ENCODE assay signal across 30 cellular contexts in genomic region chr1:180639871-180640270, GRCh38.
"Had no signal": no experiment of that assay in that cellular context is flagged by ENCODE, and none has a peak within 500 bp of the region (broad histone marks: within the 10 kb centered on the region; RNA-seq: fewer than 3 reads in every experiment).

No MANE protein-coding gene starts in this region.

- H3K36me3 ChIP-seq: adrenal gland, ascending aorta, gastroesophageal sphincter, thoracic aorta, WERI-Rb-1 had no signal

- H3K4me3 Mint-ChIP-seq: activated CD4-positive, alpha-beta memory T cell treated with anti-CD3 and anti-CD28 coated beads for 36 hours; activated CD4-positive, alpha-beta T cell treated with anti-CD3 and anti-CD28 coated beads, Interleukin-2, amount 10 ng/mL, durations not matched to agents 24 days and 14 days; activated naive CD4-positive, alpha-beta T cell treated with anti-CD3 and anti-CD28 coated beads for 36 hours; activated naive CD8-positive, alpha-beta T cell treated with anti-CD3 and anti-CD28 coated beads for 36 hours; activated T-helper 1 cell treated with anti-CD3 and anti-CD28 coated beads, Interleukin-12 subunit alpha, Interleukin-12 subunit beta, Interleukin-2, Interleukin-4 antibody, amounts not matched to agents 30 ng/mL and 10 ng/mL and 1 ng/mL, durations not matched to agents 14 hours and 24 hours and 36 hours; brain; immature natural killer cell; natural killer cell treated with Interleukin-12 subunit alpha and Interleukin-12 subunit beta and Interleukin-15 and Interleukin-18, amount 100 ng/mL, for 72 hours; stimulated activated effector memory CD8-positive, alpha-beta T cell treated with anti-CD3 and anti-CD28 coated beads, Interleukin-12 subunit alpha, Interleukin-12 subunit beta, amount 100 ng/mL, for 72 hours; stimulated activated naive CD8-positive, alpha-beta T cell treated with anti-CD3 and anti-CD28 coated beads, Interleukin-15, Interleukin-2, amounts not matched to agents 100 ng/mL and 50 ng/mL, for 24 hours; T-helper 1 cell treated with Interleukin-12 subunit alpha and Interleukin-12 subunit beta and Interleukin-4 antibody, amounts not matched to agents 30 μg/mL and 1 μg/mL, for 36 hours had no signal

- H3K27me3 Mint-ChIP-seq: activated CD4-positive, alpha-beta memory T cell treated with anti-CD3 and anti-CD28 coated beads for 36 hours; activated CD4-positive, alpha-beta T cell treated with anti-CD3 and anti-CD28 coated beads, Interleukin-2, amount 10 ng/mL, durations not matched to agents 24 days and 14 days; activated naive CD8-positive, alpha-beta T cell treated with anti-CD3 and anti-CD28 coated beads for 36 hours; brain; natural killer cell treated with Interleukin-12 subunit alpha and Interleukin-12 subunit beta and Interleukin-15 and Interleukin-18, amount 100 ng/mL, for 72 hours; stimulated activated naive CD8-positive, alpha-beta T cell treated with anti-CD3 and anti-CD28 coated beads, Interleukin-15, Interleukin-2, amounts not matched to agents 100 ng/mL and 50 ng/mL, for 24 hours had no signal

- H3K27ac Mint-ChIP-seq: activated CD4-positive, alpha-beta memory T cell treated with anti-CD3 and anti-CD28 coated beads for 36 hours; activated CD4-positive, alpha-beta T cell treated with anti-CD3 and anti-CD28 coated beads, Interleukin-2, amount 10 ng/mL, durations not matched to agents 24 days and 14 days; activated naive CD4-positive, alpha-beta T cell treated with anti-CD3 and anti-CD28 coated beads for 36 hours; activated naive CD8-positive, alpha-beta T cell treated with anti-CD3 and anti-CD28 coated beads for 36 hours; activated T-helper 1 cell treated with anti-CD3 and anti-CD28 coated beads, Interleukin-12 subunit alpha, Interleukin-12 subunit beta, Interleukin-2, Interleukin-4 antibody, amounts not matched to agents 30 ng/mL and 10 ng/mL and 1 ng/mL, durations not matched to agents 14 hours and 24 hours and 36 hours; brain; immature natural killer cell; natural killer cell treated with Interleukin-12 subunit alpha and Interleukin-12 subunit beta and Interleukin-15 and Interleukin-18, amount 100 ng/mL, for 72 hours; stimulated activated effector memory CD8-positive, alpha-beta T cell treated with anti-CD3 and anti-CD28 coated beads, Interleukin-12 subunit alpha, Interleukin-12 subunit beta, amount 100 ng/mL, for 72 hours; stimulated activated naive CD8-positive, alpha-beta T cell treated with anti-CD3 and anti-CD28 coated beads, Interleukin-15, Interleukin-2, amounts not matched to agents 100 ng/mL and 50 ng/mL, for 24 hours; T-helper 1 cell treated with Interleukin-12 subunit alpha and Interleukin-12 subunit beta and Interleukin-4 antibody, amounts not matched to agents 30 μg/mL and 1 μg/mL, for 36 hours had no signal

- H3K9me3 ChIP-seq: adrenal gland, ascending aorta, gastroesophageal sphincter, mucosa of descending colon, thoracic aorta had no signal

- H3K4me3 ChIP-seq: adrenal gland, ascending aorta, gastroesophageal sphincter, lung, mucosa of descending colon, thoracic aorta had no signal

- H3K27ac ChIP-seq: adrenal gland, ascending aorta, gastroesophageal sphincter, thoracic aorta, WERI-Rb-1 had no signal

- DNase-seq: activated CD4-positive, alpha-beta memory T cell treated with anti-CD3 and anti-CD28 coated beads for 36 hours; activated CD4-positive, alpha-beta T cell treated with anti-CD3 and anti-CD28 coated beads, Interleukin-2, amount 10 ng/mL, durations not matched to agents 24 days and 14 days; activated CD8-positive, alpha-beta memory T cell treated with anti-CD3 and anti-CD28 coated beads, Interleukin-2, amount 50 U/mL, for 4 hours; activated effector memory CD4-positive, alpha-beta T cell treated with anti-CD3 and anti-CD28 coated beads, Interleukin-2, amount 50 U/mL, for 16 hours; activated naive CD4-positive, alpha-beta T cell treated with anti-CD3 and anti-CD28 coated beads for 36 hours; activated naive CD8-positive, alpha-beta T cell treated with anti-CD3 and anti-CD28 coated beads for 36 hours; activated T-cell treated with anti-CD3 and anti-CD28 coated beads, Interleukin-2, amount 50 U/mL, for 1 hour; adrenal gland; caudate nucleus; hypothalamus; immature natural killer cell; mucosa of descending colon; posterior cingulate gyrus; small intestine; stimulated activated CD4-positive, alpha-beta T cell treated with anti-CD3 and anti-CD28 coated beads, Interleukin-4, amount 100 ng/mL, for 24 hours; T1000; WERI-Rb-1 had no signal

- H3K9me3 Mint-ChIP-seq: activated CD4-positive, alpha-beta memory T cell treated with anti-CD3 and anti-CD28 coated beads for 36 hours; activated CD4-positive, alpha-beta T cell treated with anti-CD3 and anti-CD28 coated beads, Interleukin-2, amount 10 ng/mL, durations not matched to agents 24 days and 14 days; activated naive CD4-positive, alpha-beta T cell treated with anti-CD3 and anti-CD28 coated beads for 36 hours; activated naive CD8-positive, alpha-beta T cell treated with anti-CD3 and anti-CD28 coated beads for 36 hours; activated T-helper 1 cell treated with anti-CD3 and anti-CD28 coated beads, Interleukin-12 subunit alpha, Interleukin-12 subunit beta, Interleukin-2, Interleukin-4 antibody, amounts not matched to agents 30 ng/mL and 10 ng/mL and 1 ng/mL, durations not matched to agents 14 hours and 24 hours and 36 hours; immature natural killer cell; natural killer cell treated with Interleukin-12 subunit alpha and Interleukin-12 subunit beta and Interleukin-15 and Interleukin-18, amount 100 ng/mL, for 72 hours; stimulated activated effector memory CD8-positive, alpha-beta T cell treated with anti-CD3 and anti-CD28 coated beads, Interleukin-12 subunit alpha, Interleukin-12 subunit beta, amount 100 ng/mL, for 72 hours; stimulated activated naive CD8-positive, alpha-beta T cell treated with anti-CD3 and anti-CD28 coated beads, Interleukin-15, Interleukin-2, amounts not matched to agents 100 ng/mL and 50 ng/mL, for 24 hours; T-helper 1 cell treated with Interleukin-12 subunit alpha and Interleukin-12 subunit beta and Interleukin-4 antibody, amounts not matched to agents 30 μg/mL and 1 μg/mL, for 36 hours had no signal

- ATAC-seq: activated CD4-positive, CD25-positive, alpha-beta regulatory T cell treated with anti-CD3 and anti-CD28 coated beads, Interleukin-2, amount 50 U/mL, for 24 hours; gastroesophageal sphincter; left lobe of liver; mucosa of descending colon; natural killer cell treated with Interleukin-12 subunit alpha and Interleukin-12 subunit beta and Interleukin-15 and Interleukin-18, amount 100 ng/mL, for 72 hours; sciatic nerve; stimulated activated effector memory CD8-positive, alpha-beta T cell treated with anti-CD3 and anti-CD28 coated beads, Interleukin-12 subunit alpha, Interleukin-12 subunit beta, amount 100 ng/mL, for 72 hours had no signal

- H3K36me3 Mint-ChIP-seq: activated CD4-positive, alpha-beta memory T cell treated with anti-CD3 and anti-CD28 coated beads for 36 hours; natural killer cell treated with Interleukin-12 subunit alpha and Interleukin-12 subunit beta and Interleukin-15 and Interleukin-18, amount 100 ng/mL, for 72 hours; stimulated activated effector memory CD8-positive, alpha-beta T cell treated with anti-CD3 and anti-CD28 coated beads, Interleukin-12 subunit alpha, Interleukin-12 subunit beta, amount 100 ng/mL, for 72 hours had no signal

- H3K27me3 ChIP-seq: adrenal gland, ascending aorta, gastroesophageal sphincter had no signal
